9 cellular contexts compared by ENCODE assay signal in the genomic region with DNA sequence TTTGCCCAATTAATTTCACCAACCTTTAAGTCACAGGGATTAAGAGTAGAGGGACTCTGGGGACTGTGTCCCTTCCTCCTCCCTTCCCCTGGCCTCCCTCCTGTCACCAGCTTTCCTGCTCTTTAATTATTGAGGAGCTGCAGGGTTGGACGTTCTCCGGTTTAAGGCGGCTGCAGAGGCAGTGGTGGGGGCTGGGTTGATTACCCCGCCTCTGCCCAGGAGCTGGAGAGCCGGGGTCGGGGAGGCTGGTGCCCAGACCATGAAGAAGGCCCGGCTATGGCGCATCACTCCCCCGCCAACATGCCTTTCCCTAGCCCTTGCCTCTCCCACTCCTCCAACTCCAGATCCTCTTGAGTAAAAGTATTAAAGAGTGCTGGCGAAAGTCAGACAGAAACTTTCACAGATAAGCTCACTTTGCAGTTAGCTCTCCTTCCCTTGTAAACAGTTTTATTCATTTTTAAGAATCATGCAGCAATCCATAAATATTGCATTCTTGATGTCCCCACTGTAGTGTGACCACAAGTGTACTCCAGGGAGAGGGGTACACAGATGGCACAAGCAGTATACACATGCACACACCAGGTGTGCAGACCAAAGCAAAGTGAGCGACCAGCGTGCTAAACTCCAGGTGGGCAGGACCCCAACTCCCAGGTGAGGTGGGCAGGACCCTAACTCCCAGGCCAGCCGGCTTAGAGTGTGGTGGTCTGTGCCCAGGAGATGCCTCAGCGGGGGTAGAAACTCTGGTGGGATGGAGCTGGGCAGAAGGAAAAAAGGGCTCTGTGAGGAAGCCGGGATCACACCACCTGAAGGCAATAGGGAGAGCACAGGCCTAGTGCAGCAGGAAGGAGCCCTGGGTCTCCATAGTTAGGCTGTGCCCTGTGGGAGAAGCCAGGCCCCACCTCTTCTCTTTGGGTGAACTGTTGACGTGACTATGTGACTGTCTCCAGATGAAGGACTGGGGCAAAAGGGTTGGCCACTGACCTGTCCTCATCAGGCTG. TPM values are rescaled to one million over a fixed set of nuclear protein-coding genes. Genes with fewer than 3 reads are reported as not detected.
A peak's percentile ranks its signal among the peaks of the same experiment; 100 is the strongest.
DNase-seq lines count a peak whose midpoint lies in the region; ATAC-seq lines count a peak whose summit lies in the region.
"Had no signal": no experiment of that assay in that cellular context is flagged by ENCODE, and none has a peak within 500 bp of the region (broad histone marks: within the 10 kb centered on the region; RNA-seq: fewer than 3 reads in every experiment).

No MANE protein-coding gene starts in this region.

- H3K4me1 ChIP-seq in trophoblast cell (ENCODE audit: control insufficient read depth in 1 of 2, insufficient read depth in 2 of 2, low read length in 2 of 2), result peaks cover 17 to 31% of the 10 kb centered on the region in 2 experiments

- no peak overlapping the region for H2BK5ac ChIP-seq in trophoblast cell (ENCODE audit: low read depth, low read length, poor library complexity)

- peak overlapping the region; percentile 16 for H3K4me3 ChIP-seq in trophoblast cell (ENCODE audit: low read depth, low read length)

- no peak overlapping the region for H3K14ac ChIP-seq in trophoblast cell (ENCODE audit: low read length)

- no peak overlapping the region for H3K9ac ChIP-seq in trophoblast cell (ENCODE audit: low read length)

- no peak overlapping the region for H3K4me2 ChIP-seq in trophoblast cell (ENCODE audit: low read length)

- no peak overlapping the region for H2AK5ac ChIP-seq in trophoblast cell (ENCODE audit: low read length)

- H3K9me3 ChIP-seq in trophoblast cell (ENCODE audit: insufficient read depth, low read depth, low read length), result peaks cover 8% of the 10 kb centered on the region
- H3K9me3 ChIP-seq: A549 had no signal

- no peak overlapping the region for H3K27ac ChIP-seq in trophoblast cell (ENCODE audit: low read depth, low read length)

- no peak overlapping the region for H2BK12ac ChIP-seq in trophoblast cell (ENCODE audit: low read length)

- H3K18ac ChIP-seq in trophoblast cell (ENCODE audit: low read length), result no peak overlapping the region

- no peak for ATAC-seq in HG03097 (IDR thresholded peaks at IDR 0.05; ENCODE audit: low FRiP score, unreplicated experiment)

- H3K79me1 ChIP-seq in trophoblast cell (ENCODE audit: low read length), result no peaks in the 10 kb centered on the region

- DNase-seq in NCI-H2196 (lab: John Stamatoyannopoulos, UW; ENCODE audit: unreplicated experiment) (peak; percentile 23), NCI-H2196 treated with DMSO at 0.1 percent for 48 hours (lab: John Stamatoyannopoulos, UW; ENCODE audit: unreplicated experiment) (no peak), NCI-H2227 treated with DMSO at 0.1 percent for 48 hours (lab: John Stamatoyannopoulos, UW) (peak; percentile 61), ecto neural progenitor cell (ENCODE audit: low spot score) (peak; percentile 74), trophoblast cell (no peak)
- DNase-seq in stimulated activated CD4-positive, alpha-beta T cell treated with anti-CD3 and anti-CD28 coated beads, Interleukin-1b, Interleukin-23, amount 100 ng/mL, for 48 hours, result no peak
- DNase-seq in stimulated activated CD4-positive, alpha-beta T cell treated with anti-CD3 and anti-CD28 coated beads, Interleukin-2, amount 100 ng/mL, for 24 hours, result no peak

- H3K36me3 ChIP-seq in trophoblast cell (ENCODE audit: control insufficient read depth in 1 of 2, insufficient read depth in 2 of 2, low read length in 2 of 2), result no peaks in the 10 kb centered on the region

- H3K23ac ChIP-seq in trophoblast cell (ENCODE audit: low read length), result no peak overlapping the region

- no peak overlapping the region for H4K8ac ChIP-seq in trophoblast cell (ENCODE audit: low read depth, low read length)

- no peak overlapping the region for H4K12ac ChIP-seq in trophoblast cell (ENCODE audit: low read depth, low read length)

- H2BK120ac ChIP-seq in trophoblast cell (ENCODE audit: insufficient read depth, low read length, poor library complexity), result no peak overlapping the region

- H3K79me2 ChIP-seq in trophoblast cell (ENCODE audit: control insufficient read depth, insufficient read depth, low read length, poor library complexity), result no peaks in the 10 kb centered on the region

- no peak overlapping the region for H4K91ac ChIP-seq in trophoblast cell (ENCODE audit: low read depth, low read length)

- no peak overlapping the region for H2AFZ ChIP-seq in trophoblast cell (ENCODE audit: insufficient read depth, low read length, poor library complexity)

- peaks cover 42% of the 10 kb centered on the region for H3K27me3 ChIP-seq in trophoblast cell (ENCODE audit: insufficient read depth, low read length)

- WGBS in trophoblast cell (ENCODE audit: extremely low coverage, insufficient coverage, insufficient read length), result no CpG with 5 or more reads among the region's 16 CpGs

- H3K4ac ChIP-seq in trophoblast cell (ENCODE audit: low read depth, low read length), result no peak overlapping the region

RNA-seq across cellular contexts. Expression of a gene that starts 1.3 kb away (rescaled TPM):
- 0.07 and 0.11 TPM in 2 replicates for polyA plus RNA-seq in trophoblast cell (2013)

RNA-seq across cellular contexts. Expression of a gene that starts 38.8 kb away (rescaled TPM):
- 58.5 and 61.2 TPM in 2 replicates for polyA plus RNA-seq in trophoblast cell (2013)

Comparison
In these comparisons a context has a peak if more than half of its experiments do, and no peak if none do; other contexts are left out.
1. DNase-seq: peak in NCI-H2196 (single experiment), NCI-H2227 treated with DMSO at 0.1 percent for 48 hours (single experiment) and ecto neural progenitor cell (single experiment); none in NCI-H2196 treated with DMSO at 0.1 percent for 48 hours (single experiment), trophoblast cell (0 of 2), stimulated activated CD4-positive, alpha-beta T cell treated with anti-CD3 and anti-CD28 coated beads, Interleukin-1b, Interleukin-23, amount 100 ng/mL, for 48 hours (single experiment) and stimulated activated CD4-positive, alpha-beta T cell treated with anti-CD3 and anti-CD28 coated beads, Interleukin-2, amount 100 ng/mL, for 24 hours (0 of 2).